Comparison of ENCODE assay signal across 8 cellular contexts in genomic region chr2:42054657-42055430, GRCh38. TPM values are rescaled to one million over a fixed set of nuclear protein-coding genes. Genes with fewer than 3 reads are reported as not detected.
DNase-seq lines count a peak whose midpoint lies in the region; ATAC-seq and TF ChIP-seq lines count a peak whose summit lies in the region.

No MANE protein-coding gene starts in this region.

- H3K9me3 ChIP-seq in right atrium auricular region (no peaks in the 10 kb centered on the region), mammary epithelial cell (replicated peaks; ENCODE audit: insufficient read depth, low read length) (no peaks in the 10 kb centered on the region)

- no peaks in the 10 kb centered on the region for H3K27me3 ChIP-seq in right atrium auricular region
- no peaks in the 10 kb centered on the region for H3K27me3 ChIP-seq in mammary epithelial cell (ENCODE audit: insufficient read depth, low read length)

- DNase-seq in right atrium auricular region (ENCODE audit: low spot score) (no peak), Right ventricle myocardium inferior (ENCODE audit: missing footprints) (no peak), epithelial cell of esophagus (ENCODE audit: low read depth) (no peak), mammary epithelial cell (no peak), occipital lobe (lab: John Stamatoyannopoulos, UW) (no peak), AML-193 (lab: John Stamatoyannopoulos, UW) (no peak)

- intact Hi-C loops in Right ventricle myocardium inferior (cut with DNase I), result loop anchor here (2.0 kb wide), 1 partner anchor 128 kb away; no protein-coding TSS in a partner anchor
- intact Hi-C loops in mammary epithelial cell (cut with micrococcal nuclease), result no loop called here

- no peaks in the 10 kb centered on the region for H3K79me2 ChIP-seq in mammary epithelial cell (ENCODE audit: insufficient read depth, low read length)

- H3K4me2 ChIP-seq in mammary epithelial cell (ENCODE audit: insufficient read depth, low read depth, low read length), result no peak overlapping the region

- ATAC-seq in Right ventricle myocardium inferior (no peak), GM18873 (IDR thresholded peaks at IDR 0.05; ENCODE audit: low FRiP score, unreplicated experiment) (no peak)

- no peaks in the 10 kb centered on the region for H4K20me1 ChIP-seq in mammary epithelial cell (ENCODE audit: insufficient read depth, low read length)

- CTCF ChIA-PET in mammary epithelial cell (lab: Charles Lee; ENCODE audit: low non-redundant PET), result no interaction called here

- H3K36me3 ChIP-seq in right atrium auricular region (peaks cover 60% of the 10 kb centered on the region), mammary epithelial cell (ENCODE audit: insufficient read depth, low read length) (no peaks in the 10 kb centered on the region)

- H3K9me3 Mint-ChIP-seq in nephron, result no peaks in the 10 kb centered on the region

- WGBS in mammary epithelial cell (ENCODE audit: low coverage, missing lambda C conversion rate), result 80% methylated on average over 12 of the region's 20 CpGs

- H3K4me1 ChIP-seq in right atrium auricular region, result peaks cover 0 to 77% of the 10 kb centered on the region in 2 donors
- H3K4me1 ChIP-seq in mammary epithelial cell (ENCODE audit: insufficient read depth, low read length), result no peaks in the 10 kb centered on the region

- H3K27ac Mint-ChIP-seq in nephron, result peak overlapping the region; percentile 93 to 99 (median 93)

- BruUV-seq in mammary epithelial cell (replicated peaks; lab: Mats Ljungman, UMichigan), result no TSS peak

- peak overlapping the region in 2 of 3 experiments; percentile 38 to 99 for H3K4me3 Mint-ChIP-seq in nephron

- no peak overlapping the region for H2AFZ ChIP-seq in mammary epithelial cell (ENCODE audit: low read depth, low read length)

- dilution Hi-C loops in mammary epithelial cell (cut with HindIII; ENCODE audit: low sequenced_read_pairs), result no loop called here

- in situ Hi-C loops in mammary epithelial cell (cut with MboI; ENCODE audit: low sequenced_read_pairs in 2 of 2), result no loop called here

- no peak overlapping the region for H3K9ac ChIP-seq in mammary epithelial cell (ENCODE audit: insufficient read depth, low read length)

- H3K4me3 ChIP-seq in right atrium auricular region (peak overlapping the region in 1 of 2 donors; percentile 1), epithelial cell of esophagus (ENCODE audit: low read length) (no peak overlapping the region), mammary epithelial cell (replicated peaks in 1 of 3; ENCODE audit: insufficient read depth in 1 of 3, low read depth in 2 of 3, low read length in 3 of 3) (no peak overlapping the region)

- TF ChIP-seq CTCF in right atrium auricular region (IDR thresholded peaks at IDR 0.05), result peak in 1 of 2 donors; percentile 23
- peak; percentile 3 for TF ChIP-seq CTCF in epithelial cell of esophagus (IDR thresholded peaks at IDR 0.05; ENCODE audit: insufficient read depth, low read depth, low read length, missing control alignments)
- TF ChIP-seq CTCF in nephron (IDR thresholded peaks at IDR 0.05; ENCODE audit: unreplicated experiment in 3 of 3), result no peak
- TF ChIP-seq CTCF in mammary epithelial cell (conservative IDR thresholded peaks at IDR 0.05 in 1 of 2, IDR thresholded peaks at IDR 0.05 in 1 of 2; ENCODE audit: extremely low read depth in 1 of 2, insufficient read depth in 1 of 2, low read depth in 1 of 2, low read length in 2 of 2), result no peak

- H3K36me3 Mint-ChIP-seq in nephron (ENCODE audit: low read depth), result peaks cover 76% of the 10 kb centered on the region

- H3K27ac ChIP-seq in right atrium auricular region, result peak overlapping the region; percentile 89 to 96
- no peak overlapping the region for H3K27ac ChIP-seq in mammary epithelial cell (ENCODE audit: insufficient read depth, low read depth, low read length)

- H3K27me3 Mint-ChIP-seq in nephron (ENCODE audit: low read depth), result no peaks in the 10 kb centered on the region

- H3K4me1 Mint-ChIP-seq in nephron, result peaks cover 87% of the 10 kb centered on the region

RNA-seq across cellular contexts. Expression of gene PKDCC, which starts 7.0 kb away (rescaled TPM):
- total RNA-seq in right atrium auricular region (100 to 1,000 TPM in 1 of 2 donors, 10 to 100 TPM in 1; 66.0 to 128 TPM), Right ventricle myocardium inferior (114 TPM), mammary epithelial cell (under 1 TPM in 1 of 2 donors, not detected in 1; 0.17 TPM), occipital lobe (16.2 TPM)
- polyA plus RNA-seq in mammary epithelial cell, result not detected
- not detected for polyA minus RNA-seq in mammary epithelial cell

Comparison
In these comparisons a context has a peak if more than half of its experiments do, and no peak if none do; other contexts are left out.
1. RNA of gene PKDCC, which starts 7.0 kb away (total RNA-seq): 66.0 to 128 TPM in right atrium auricular region, 114 TPM in Right ventricle myocardium inferior (single experiment) and 16.2 TPM in occipital lobe (single experiment); 0.17 TPM in mammary epithelial cell; every median in the first group is over 10 times any median in the second.